Comparison of ENCODE assay signal across 8 cellular contexts in genomic region chr9:77456829-77457437, GRCh38.
DNase-seq lines count a peak whose midpoint lies in the region; ATAC-seq and TF ChIP-seq lines count a peak whose summit lies in the region.

No MANE protein-coding gene starts in this region.

- peak; percentile 86 for DNase-seq in EH (ENCODE audit: low read depth)
- DNase-seq in IMR-90 = peak; percentile 91
- peak; percentile 90 for DNase-seq in RKO (ENCODE audit: low spot score)
- peak; percentile 56 for DNase-seq in activated T-helper 1 cell treated with Interleukin-2 at 50 U/mL for 16 hours (ENCODE audit: low read depth)
- peak; percentile 90 for DNase-seq in fibroblast of the aortic adventitia (ENCODE audit: low read depth)
- peak in 50 of 56 donors; percentile 5 to 88 (median 54) for DNase-seq in nucleus accumbens (lab: John Stamatoyannopoulos, UW)
- DNase-seq in thoracic aorta (ENCODE audit: low spot score) = peak; percentile 70

- dilution Hi-C loops in IMR-90 (cut with HindIII; ENCODE audit: low sequenced_read_pairs, unreplicated experiment) = no loop called here

- H3K9me3 ChIP-seq in IMR-90 (ENCODE audit: control insufficient read depth, insufficient read depth, low read length) (peaks cover 2% of the 10 kb centered on the region; the same call in 1 of the 2 replicates), thoracic aorta (no peaks in the 10 kb centered on the region)

- no peak overlapping the region for H3K14ac ChIP-seq in IMR-90 (replicated peaks; ENCODE audit: low read depth, low read length)

- H3K79me1 ChIP-seq in IMR-90 (ENCODE audit: low read depth in 1 of 2, low read length in 2 of 2) = no peaks in the 10 kb centered on the region

- H4K8ac ChIP-seq in IMR-90 (ENCODE audit: low read depth in 2 of 2, low read length in 2 of 2) = no peak overlapping the region

- H2AK5ac ChIP-seq in IMR-90 (ENCODE audit: low read depth, low read length) = no peak overlapping the region

- POLR2A ChIA-PET in IMR-90 (lab: Charles Lee; ENCODE audit: unreplicated experiment) = no interaction called here

- no peaks in the 10 kb centered on the region for H3K27me3 ChIP-seq in IMR-90 (ENCODE audit: control insufficient read depth, insufficient read depth, low read length)
- H3K27me3 ChIP-seq in thoracic aorta (replicated peaks; ENCODE audit: insufficient read depth) = no peaks in the 10 kb centered on the region

- no peak overlapping the region for H2BK20ac ChIP-seq in IMR-90 (ENCODE audit: low read depth, low read length)

- TF ChIP-seq POLR2A in IMR-90 (IDR thresholded peaks at IDR 0.05; ENCODE audit: low read depth, low read length) = no peak

- no TSS peak for BruUV-seq in IMR-90 (replicated peaks; lab: Mats Ljungman, UMichigan)

- ATAC-seq in GM21576 (IDR thresholded peaks at IDR 0.05; ENCODE audit: unreplicated experiment) = peak; percentile 75
- peak; percentile 94 for ATAC-seq in IMR-90 (ENCODE audit: low read depth)
- peak; percentile 71 for ATAC-seq in thoracic aorta (ENCODE audit: insufficient number of reproducible peaks, low FRiP score, low read depth)

- H2BK15ac ChIP-seq in IMR-90 (ENCODE audit: low read depth, low read length) = no peak overlapping the region

- in situ Hi-C loops in IMR-90 (cut with MboI; ENCODE audit: low sequenced_read_pairs) = no loop called here

- H3K4me3 ChIP-seq in IMR-90 (ENCODE audit: insufficient read depth, low read depth, low read length) (no peak overlapping the region), fibroblast of the aortic adventitia (ENCODE audit: low read depth, low read length) (no peak overlapping the region), thoracic aorta (no peak overlapping the region)

- no peak overlapping the region for H2AFZ ChIP-seq in IMR-90 (replicated peaks; ENCODE audit: low read length, poor library complexity)

- H4K91ac ChIP-seq in IMR-90 (ENCODE audit: insufficient read depth, low read depth, low read length) = no peak overlapping the region

- H3K36me3 ChIP-seq in IMR-90 (ENCODE audit: control insufficient read depth, insufficient read depth, low read length) = no peaks in the 10 kb centered on the region
- H3K36me3 ChIP-seq in thoracic aorta = no peaks in the 10 kb centered on the region

- H3K27ac ChIP-seq in IMR-90 (ENCODE audit: insufficient read depth, low read length) (no peak overlapping the region), thoracic aorta (no peak overlapping the region)

- no CpG with 5 or more reads among the region's 10 CpGs for WGBS in IMR-90 (ENCODE audit: extremely low coverage in 2 of 2, insufficient read length in 1 of 2), 2 experiments

- no peak overlapping the region for H4K5ac ChIP-seq in IMR-90 (ENCODE audit: low read depth, low read length)

- no peak overlapping the region for H2AK9ac ChIP-seq in IMR-90 (replicated peaks; ENCODE audit: low read depth, low read length, poor library complexity)

- CTCF ChIA-PET in IMR-90 (lab: Yijun Ruan, JAX) = interaction anchor here (0.6 to 3.4 kb wide), 24 partner anchors 10 to 1717 kb away, joined by 3 to 25 read pairs (median 4); no protein-coding TSS in a partner anchor

- H2BK120ac ChIP-seq in IMR-90 (ENCODE audit: low read depth, low read length) = no peak overlapping the region

- TF ChIP-seq CTCF in IMR-90 (conservative IDR thresholded peaks at IDR 0.05; ENCODE audit: low read depth, low read length) = peak; percentile 86
- peak; percentile 97 for TF ChIP-seq CTCF in fibroblast of the aortic adventitia (IDR thresholded peaks at IDR 0.05; ENCODE audit: insufficient read depth, low read length)
- peak; percentile 89 for TF ChIP-seq CTCF in thoracic aorta (IDR thresholded peaks at IDR 0.05)

- intact Hi-C loops in IMR-90 (cut with micrococcal nuclease) = loop anchor here (5.0 to 10.0 kb wide), 3 partner anchors 280 to 778 kb away; partner anchors contain the start of genes CEP78 and VPS13A

- no peak overlapping the region for H3K4me2 ChIP-seq in IMR-90 (ENCODE audit: low read depth, low read length)

- H3K4me1 ChIP-seq in IMR-90 (ENCODE audit: control insufficient read depth, insufficient read depth, low read length) (no peaks in the 10 kb centered on the region), thoracic aorta (ENCODE audit: control insufficient read depth in 1 of 2, low read depth in 2 of 2) (no peaks in the 10 kb centered on the region)

- no peak overlapping the region for H3K4ac ChIP-seq in IMR-90 (ENCODE audit: low read depth, low read length)

- H3K9me1 ChIP-seq in IMR-90 (ENCODE audit: insufficient read depth, low read length) = no peaks in the 10 kb centered on the region

- no peak overlapping the region for H3K18ac ChIP-seq in IMR-90 (ENCODE audit: low read depth, low read length)

- no peak overlapping the region for H3K9ac ChIP-seq in IMR-90 (ENCODE audit: low read depth, low read length)

- H4K20me1 ChIP-seq in IMR-90 (ENCODE audit: insufficient read depth, low read length) = no peaks in the 10 kb centered on the region

- no peak overlapping the region for H3K23ac ChIP-seq in IMR-90 (ENCODE audit: low read depth, low read length)

- TF ChIP-seq RAD21 in IMR-90 (IDR thresholded peaks at IDR 0.05; ENCODE audit: low read length) = peak; percentile 54

- H3K56ac ChIP-seq in IMR-90 (ENCODE audit: extremely low read depth, insufficient read depth, low read length) = no peak overlapping the region

- H2BK5ac ChIP-seq in IMR-90 (ENCODE audit: low read depth, low read length, poor library complexity, severe bottlenecking) = no peak overlapping the region

TF ChIP-seq in IMR-90, 13 proteins besides CTCF, POLR2A, EP300 and RAD21:
- TF ChIP-seq FOS (IDR thresholded peaks at IDR 0.05; ENCODE audit: low read depth, low read length) (peak; percentile 82), USF2 (IDR thresholded peaks at IDR 0.05; ENCODE audit: low read depth, low read length) (no peak), SMC3 (IDR thresholded peaks at IDR 0.05; ENCODE audit: low read depth, low read length) (peak; percentile 52)
